1 cellular context compared by ENCODE assay signal in genomic region chr11:64888761-64889511, GRCh38.
TF ChIP-seq lines count a peak whose summit lies in the region.

No MANE protein-coding gene starts in this region.

TF ChIP-seq in HepG2, 621 proteins besides CTCF, POLR2A, EP300 and RAD21 (continued from another document):
- no peak for TF ChIP-seq CSRNP1 (CRISPR knock-in tag; IDR thresholded peaks at IDR 0.05)
- no peak for TF ChIP-seq HMGA1 (CRISPR knock-in tag; conservative IDR thresholded peaks at IDR 0.05)
- TF ChIP-seq PHF5A (CRISPR knock-in tag; IDR thresholded peaks at IDR 0.05; ENCODE audit: low read depth, unreplicated experiment): no peak
- no peak for TF ChIP-seq BHLHE40 (IDR thresholded peaks at IDR 0.05; ENCODE audit: low read length)
- no peak for TF ChIP-seq MEIS2 (CRISPR knock-in tag; IDR thresholded peaks at IDR 0.05)
- 0 out of 2 replicates have a peak, but pooled peaks have one; percentile 44 for TF ChIP-seq ZSCAN31 (CRISPR knock-in tag; IDR thresholded peaks at IDR 0.05; ENCODE audit: low read depth)
- TF ChIP-seq E2F5 (CRISPR knock-in tag; conservative IDR thresholded peaks at IDR 0.05): no peak
- TF ChIP-seq ZFP90 (CRISPR knock-in tag; IDR thresholded peaks at IDR 0.05; ENCODE audit: borderline replicate concordance): no peak
- TF ChIP-seq PAXIP1 (CRISPR knock-in tag; conservative IDR thresholded peaks at IDR 0.05): peak; percentile 45; the same call in 1 of the 2 replicates
- TF ChIP-seq ZNF607 (CRISPR knock-in tag; IDR thresholded peaks at IDR 0.05; ENCODE audit: borderline replicate concordance): no peak
- TF ChIP-seq AGO2 (optimal IDR thresholded peaks at IDR 0.05; ENCODE audit: low read depth, low read length): peak; percentile 82
- no peak for TF ChIP-seq ETS1 (CRISPR knock-in tag; IDR thresholded peaks at IDR 0.05)
- TF ChIP-seq EHMT2 (IDR thresholded peaks at IDR 0.05; ENCODE audit: borderline replicate concordance, low read depth, low read length): no peak
- no peak for TF ChIP-seq SRSF4 (IDR thresholded peaks at IDR 0.05; ENCODE audit: low read depth, low read length, poor library complexity, severe bottlenecking)
- TF ChIP-seq ZNF878 (CRISPR knock-in tag; IDR thresholded peaks at IDR 0.05): peak; percentile 23; the same call in 1 of the 2 replicates
- TF ChIP-seq HNF1A (IDR thresholded peaks at IDR 0.05; ENCODE audit: low read depth): no peak
- no peak for TF ChIP-seq HNF1A (CRISPR knock-in tag; IDR thresholded peaks at IDR 0.05; ENCODE audit: borderline replicate concordance)
- TF ChIP-seq ZFYVE20 (CRISPR knock-in tag; IDR thresholded peaks at IDR 0.05; ENCODE audit: borderline replicate concordance, low read depth): no peak
- no peak for TF ChIP-seq ATF6 (CRISPR knock-in tag; conservative IDR thresholded peaks at IDR 0.05)
- no peak for TF ChIP-seq HCFC1 (IDR thresholded peaks at IDR 0.05; ENCODE audit: low read depth, low read length)
- no peak for TF ChIP-seq NFATC3 (CRISPR knock-in tag; IDR thresholded peaks at IDR 0.05)
- no peak for TF ChIP-seq DR1 (CRISPR knock-in tag; IDR thresholded peaks at IDR 0.05)
- no peak for TF ChIP-seq ELF3 (CRISPR knock-in tag; IDR thresholded peaks at IDR 0.05)
- TF ChIP-seq ZNF772 (CRISPR knock-in tag; IDR thresholded peaks at IDR 0.05): peak; percentile 42; the same call in 1 of the 2 replicates
- TF ChIP-seq GRHL1 (CRISPR knock-in tag; conservative IDR thresholded peaks at IDR 0.05): no peak
- no peak for TF ChIP-seq MIER2 (CRISPR knock-in tag; IDR thresholded peaks at IDR 0.05)
- no peak for TF ChIP-seq MNT (IDR thresholded peaks at IDR 0.05)
- TF ChIP-seq ZNF263 (CRISPR knock-in tag; IDR thresholded peaks at IDR 0.05): no peak
- no peak for TF ChIP-seq ZNF260 (CRISPR knock-in tag; IDR thresholded peaks at IDR 0.05; ENCODE audit: borderline replicate concordance, low read depth)
